In the genomic region with DNA sequence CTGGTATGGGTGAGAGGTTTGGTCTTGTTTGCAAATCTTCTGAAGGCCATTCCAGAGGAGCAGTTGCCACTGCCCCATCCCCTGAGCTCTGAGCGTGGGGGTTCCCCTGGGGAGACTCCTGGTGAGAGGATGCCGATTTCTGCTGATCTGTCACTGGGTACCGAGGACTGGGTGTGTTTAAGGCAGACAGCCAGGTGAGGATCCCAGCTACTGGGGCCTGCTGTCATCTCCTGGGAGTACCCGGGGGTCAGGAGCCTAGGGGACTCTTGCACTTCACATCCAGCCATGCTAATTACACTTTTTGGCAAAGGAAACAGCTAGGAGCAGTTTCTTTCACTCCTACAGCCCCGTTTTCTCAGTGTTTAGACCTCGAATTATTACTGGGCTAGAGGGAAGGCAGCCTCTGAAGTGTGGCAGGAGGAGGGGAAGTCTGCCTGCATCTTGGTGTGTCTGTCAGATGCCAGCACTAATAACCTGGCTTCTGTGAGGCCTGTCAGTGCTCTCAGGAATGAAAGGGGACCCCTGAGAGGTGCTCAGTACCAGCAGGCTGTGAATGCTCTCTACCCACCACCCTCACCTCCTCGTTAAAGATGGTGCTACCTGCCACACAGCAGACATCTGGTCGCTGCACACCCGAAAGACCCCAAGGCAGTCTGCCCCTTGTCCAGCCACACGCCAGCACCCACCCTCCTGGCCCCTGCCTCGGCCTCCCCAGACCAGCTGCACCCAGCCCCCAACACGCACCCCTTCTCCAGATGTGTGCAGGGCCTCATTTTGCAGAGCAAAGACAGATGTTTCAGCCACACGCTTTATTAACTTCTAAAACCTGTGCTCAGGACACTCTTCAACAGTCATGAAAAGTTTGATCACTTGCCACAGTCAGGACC, we compare ENCODE assay signal across 20 cellular contexts. TPM values are rescaled to one million over a fixed set of nuclear protein-coding genes. Genes with fewer than 3 reads are reported as not detected.
A peak's percentile ranks its signal among the peaks of the same experiment; 100 is the strongest.
DNase-seq lines count a peak whose midpoint lies in the region; ATAC-seq and TF ChIP-seq lines count a peak whose summit lies in the region.
"Had no signal": no experiment of that assay in that cellular context is flagged by ENCODE, and none has a peak within 500 bp of the region (broad histone marks: within the 10 kb centered on the region; RNA-seq: fewer than 3 reads in every experiment).

No MANE protein-coding gene starts in this region.

- no peaks in the 10 kb centered on the region for H3K36me3 ChIP-seq in left ventricle myocardium inferior
- no peaks in the 10 kb centered on the region for H3K36me3 ChIP-seq in neural cell (ENCODE audit: insufficient read depth, low read length)
- H3K36me3 ChIP-seq: BLaER1 treated with 17β-estradiol and CSF1 and Interleukin-3, amounts not matched to agents 10 nM and 100 nM had no signal

- H3K4me2 ChIP-seq in neural cell (ENCODE audit: low read length), result peak overlapping the region; percentile 25
- H3K4me2 ChIP-seq: A549 had no signal

- 79% methylated on average over 13 of the region's 13 CpGs for WGBS in right cardiac atrium

- H3F3A ChIP-seq in neural cell (ENCODE audit: insufficient read depth, low read length, poor library complexity, severe bottlenecking), result no peaks in the 10 kb centered on the region

- H3K9me3 Mint-ChIP-seq in nephron, result no peaks in the 10 kb centered on the region
- H3K9me3 Mint-ChIP-seq: CD4-positive, alpha-beta T cell; CD8-positive, alpha-beta T cell had no signal

- DNase-seq in right cardiac atrium (peak in 2 of 3 donors; percentile 6 to 46), left ventricle myocardium inferior (no peak), T-helper 9 cell (no peak), NCI-H774 (lab: John Stamatoyannopoulos, UW) (no peak)
- DNase-seq: AML-193; Caco-2; Calu3; CD4-positive, alpha-beta T cell; CD8-positive, alpha-beta T cell; DMS79 treated with DMSO at 0.1 percent for 48 hours; GF-D8 had no signal

- peak overlapping the region in 2 of 3 experiments; percentile 1 to 63 for H3K27ac Mint-ChIP-seq in nephron
- H3K27ac Mint-ChIP-seq: B cell; CD4-positive, alpha-beta T cell; CD8-positive, alpha-beta T cell had no signal

- H3K79me2 ChIP-seq in neural cell (replicated peaks; ENCODE audit: insufficient read depth, low read length), result no peaks in the 10 kb centered on the region

- no peak overlapping the region for H2AFZ ChIP-seq in neural cell (ENCODE audit: low read depth, low read length)

- H3K27me3 Mint-ChIP-seq in nephron (ENCODE audit: low read depth), result no peaks in the 10 kb centered on the region
- H3K27me3 Mint-ChIP-seq: CD4-positive, alpha-beta T cell had no signal

- H3K27me3 ChIP-seq in right cardiac atrium (ENCODE audit: control insufficient read depth, insufficient read depth), result no peaks in the 10 kb centered on the region
- peaks cover 42% of the 10 kb centered on the region for H3K27me3 ChIP-seq in left ventricle myocardium inferior (ENCODE audit: low read depth)
- no peaks in the 10 kb centered on the region for H3K27me3 ChIP-seq in neural cell (ENCODE audit: insufficient read depth, low read depth, low read length)
- H3K27me3 ChIP-seq: BLaER1 treated with 17β-estradiol and CSF1 and Interleukin-3, amounts not matched to agents 10 nM and 100 nM had no signal

- H3K4me3 Mint-ChIP-seq in nephron, result no peak overlapping the region
- H3K4me3 Mint-ChIP-seq: B cell; CD4-positive, alpha-beta T cell; CD8-positive, alpha-beta T cell had no signal

- H3K36me3 Mint-ChIP-seq in nephron (ENCODE audit: low read depth), result peaks cover 5% of the 10 kb centered on the region

- intact Hi-C loops in right cardiac atrium (cut with DNase I) (no loop called here), left ventricle myocardium inferior (cut with micrococcal nuclease) (no loop called here)

- H3K27ac ChIP-seq in right cardiac atrium (ENCODE audit: low read length) (no peak overlapping the region), left ventricle myocardium inferior (replicated peaks) (no peak overlapping the region), neural cell (ENCODE audit: low read length) (peak overlapping the region; percentile 58)
- H3K27ac ChIP-seq: 22Rv1; A549; BLaER1 treated with 17β-estradiol and CSF1 and Interleukin-3, amounts not matched to agents 10 nM and 100 nM; C4-2B had no signal

- no peak overlapping the region for H3K4me3 ChIP-seq in right cardiac atrium (ENCODE audit: low read length)
- no peak overlapping the region for H3K4me3 ChIP-seq in left ventricle myocardium inferior
- peak overlapping the region; percentile 25 for H3K4me3 ChIP-seq in neural cell (ENCODE audit: low read length)
- H3K4me3 ChIP-seq: A549; BLaER1 treated with 17β-estradiol and CSF1 and Interleukin-3, amounts not matched to agents 10 nM and 100 nM had no signal

- H3K4me1 ChIP-seq in right cardiac atrium (ENCODE audit: control insufficient read depth, insufficient read depth, low read length), result no peaks in the 10 kb centered on the region
- H3K4me1 ChIP-seq in left ventricle myocardium inferior, result no peaks in the 10 kb centered on the region
- H3K4me1 ChIP-seq: A549, Caco-2 had no signal

- peak overlapping the region; percentile 38 for H3K9ac ChIP-seq in neural cell (ENCODE audit: low read length)

- TF ChIP-seq EP300 in neural cell (conservative IDR thresholded peaks at IDR 0.05; ENCODE audit: poor library complexity, severe bottlenecking), result peak; percentile 89

- ATAC-seq in right cardiac atrium, result no peak
- ATAC-seq: A549; CD8-positive, alpha-beta T cell had no signal

- TF ChIP-seq RAD21 in neural cell (conservative IDR thresholded peaks at IDR 0.05), result no peak

- TF ChIP-seq CTCF in left ventricle myocardium inferior (IDR thresholded peaks at IDR 0.05; ENCODE audit: borderline replicate concordance), result no peak
- TF ChIP-seq CTCF in nephron (IDR thresholded peaks at IDR 0.05; ENCODE audit: unreplicated experiment in 3 of 3), result no peak
- no peak for TF ChIP-seq CTCF in neural cell (IDR thresholded peaks at IDR 0.05; ENCODE audit: poor library complexity, severe bottlenecking)

- H4K20me1 ChIP-seq in neural cell (ENCODE audit: insufficient read depth), result no peaks in the 10 kb centered on the region
- H4K20me1 ChIP-seq: BLaER1 treated with 17β-estradiol and CSF1 and Interleukin-3, amounts not matched to agents 10 nM and 100 nM had no signal

- H3K4me1 Mint-ChIP-seq in nephron, result peaks cover 58% of the 10 kb centered on the region

- H3K9me3 ChIP-seq in right cardiac atrium (ENCODE audit: control insufficient read depth, low read length) (no peaks in the 10 kb centered on the region), left ventricle myocardium inferior (replicated peaks) (no peaks in the 10 kb centered on the region), neural cell (ENCODE audit: low read length) (no peaks in the 10 kb centered on the region)
- H3K9me3 ChIP-seq: A549; BLaER1 treated with 17β-estradiol and CSF1 and Interleukin-3, amounts not matched to agents 10 nM and 100 nM; Caco-2 had no signal

- H3K9me2 ChIP-seq in neural cell (ENCODE audit: insufficient read depth, low read length), result no peaks in the 10 kb centered on the region

TF ChIP-seq in neural cell, 6 proteins besides CTCF, POLR2A, EP300 and RAD21:
- TF ChIP-seq POLR2AphosphoS5 (IDR thresholded peaks at IDR 0.05) (peak; percentile 37), TAF1 (IDR thresholded peaks at IDR 0.05; ENCODE audit: low read depth) (peak; percentile 40), SMC3 (conservative IDR thresholded peaks at IDR 0.05; ENCODE audit: poor library complexity) (no peak)
TF ChIP-seq in neural cell: peak in this region for 2.

RNA-seq across cellular contexts. Expression of a gene that starts 43.2 kb away (rescaled TPM):
- total RNA-seq in right cardiac atrium (1 to 10 TPM; 1.3 to 1.7 (median 1.3) TPM), left ventricle myocardium inferior (0.69 TPM)
- polyA plus RNA-seq in right cardiac atrium (0.34 TPM), neural cell (not detected in 2 replicates)
- not detected in 2 replicates for polyA minus RNA-seq in neural cell
- total RNA-seq: A172, Caco-2, Calu3 had no signal
- polyA plus RNA-seq: A549, BJ had no signal

RNA-seq across cellular contexts. Expression of a gene that starts 55.4 kb away (rescaled TPM):
- total RNA-seq in right cardiac atrium (1 to 10 TPM in 2 of 4 donors, under 1 TPM in 2; 0.74 to 1.5 (median 1.1) TPM), left ventricle myocardium inferior (0.52 TPM)
- polyA plus RNA-seq in right cardiac atrium (0.52 TPM), neural cell (not detected in 2 replicates)
- not detected in 2 replicates for polyA minus RNA-seq in neural cell
- total RNA-seq: A172 had no signal
- polyA plus RNA-seq: A549, BJ had no signal

Comparison
In these comparisons a context has a peak if more than half of its experiments do, and no peak if none do; other contexts are left out.
1. DNase-seq: peak in right cardiac atrium (2 of 3); none in left ventricle myocardium inferior (single experiment), T-helper 9 cell (single experiment) and NCI-H774 (single experiment).